12 cellular contexts compared by ENCODE assay signal in the genomic region with DNA sequence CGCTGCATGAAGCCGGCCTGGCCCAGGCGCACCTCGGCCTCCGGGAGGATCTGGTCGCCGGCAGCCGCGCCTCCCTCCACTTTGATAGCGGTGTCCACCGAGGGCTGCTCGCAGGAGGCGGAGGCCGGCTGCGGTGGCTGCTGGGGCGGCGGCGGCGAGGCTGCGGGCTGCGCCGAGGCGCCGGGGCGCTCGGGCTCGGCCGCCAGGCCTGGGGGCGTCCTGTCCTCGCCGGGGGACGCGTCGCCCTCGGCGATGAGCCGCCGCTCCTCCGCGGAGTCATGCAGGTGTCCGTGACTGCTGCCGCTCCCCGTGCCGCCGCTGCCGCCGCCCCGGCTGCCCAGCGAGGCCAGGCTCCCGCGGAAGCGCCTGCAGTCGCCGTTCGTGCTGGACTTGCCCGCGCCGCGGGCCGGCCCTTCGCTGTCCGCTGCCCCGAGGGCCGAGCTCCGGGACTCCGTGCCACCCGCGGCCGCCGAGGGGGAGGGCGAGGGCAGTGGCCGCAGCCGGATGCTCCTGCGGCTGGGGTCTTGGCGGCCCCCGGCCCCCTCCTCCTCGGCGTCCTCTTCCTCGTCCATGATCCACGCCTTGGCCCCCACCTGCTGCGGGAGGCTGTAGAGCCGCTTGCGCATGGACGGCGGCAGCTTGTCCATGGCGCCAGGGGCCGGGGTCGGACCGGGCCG. TPM values are rescaled to one million over a fixed set of nuclear protein-coding genes. Genes with fewer than 3 reads are reported as not detected.
A peak's percentile ranks its signal among the peaks of the same experiment; 100 is the strongest.
DNase-seq lines count a peak whose midpoint lies in the region; ATAC-seq and TF ChIP-seq lines count a peak whose summit lies in the region.
"Had no signal": no experiment of that assay in that cellular context is flagged by ENCODE, and none has a peak within 500 bp of the region (broad histone marks: within the 10 kb centered on the region; RNA-seq: fewer than 3 reads in every experiment).

No MANE protein-coding gene starts in this region.

- H3K4me3 ChIP-seq in lung (peak overlapping the region; percentile 9), thoracic aorta (peak overlapping the region; percentile 55)

- DNase-seq in NCI-H748 (lab: John Stamatoyannopoulos, UW; ENCODE audit: unreplicated experiment) (peak; percentile 45), NCI-H748 treated with DMSO at 0.1 percent for 48 hours (lab: John Stamatoyannopoulos, UW) (no peak), astrocyte of the hippocampus (ENCODE audit: low read depth, low spot score) (peak; percentile 48), lung (ENCODE audit: low spot score) (no peak), thoracic aorta (ENCODE audit: low spot score) (no peak), OCI-M2 (lab: John Stamatoyannopoulos, UW; ENCODE audit: unreplicated experiment) (no peak), T-cell (no peak), hypothalamus (lab: John Stamatoyannopoulos, UW) (no peak)
- DNase-seq: NK-92 treated with Interleukin-12 subunit alpha and Interleukin-12 subunit beta, amount 100 ng/mL, for 24 hours; T-helper 2 cell had no signal

- peaks cover 0 to 10% of the 10 kb centered on the region in 2 donors for H3K4me1 ChIP-seq in lung (ENCODE audit: control insufficient read depth in 2 of 2, insufficient read depth in 2 of 2, low read length in 2 of 2)
- peaks cover 0 to 15% of the 10 kb centered on the region in 2 donors for H3K4me1 ChIP-seq in thoracic aorta (ENCODE audit: control insufficient read depth in 1 of 2, low read depth in 2 of 2)
- H3K4me1 ChIP-seq: parathyroid adenoma had no signal

- H3K4me3 Mint-ChIP-seq in T-cell: no peak overlapping the region

- H3K27ac ChIP-seq in lung (ENCODE audit: low read depth in 1 of 2, low read length in 1 of 2) (peak overlapping the region in 1 of 2 donors; percentile 26), thoracic aorta (no peak overlapping the region)
- H3K27ac ChIP-seq: epithelial cell of prostate, parathyroid adenoma had no signal

- CTCF ChIA-PET in T-cell (lab: Charles Lee): no interaction called here

- ATAC-seq in lung (ENCODE audit: insufficient read depth, low FRiP score) (no peak), thoracic aorta (ENCODE audit: insufficient number of reproducible peaks, low FRiP score, low read depth) (no peak), T-cell (replicated peaks in 1 of 4) (no peak)

- POLR2A ChIA-PET in T-cell (lab: Charles Lee): no interaction called here

- peaks cover 13% of the 10 kb centered on the region for H3K27me3 ChIP-seq in lung (ENCODE audit: control insufficient read depth, insufficient read depth)
- peaks cover 3% of the 10 kb centered on the region for H3K27me3 ChIP-seq in thoracic aorta (replicated peaks; ENCODE audit: insufficient read depth)

- H3K9me3 Mint-ChIP-seq in T-cell: no peaks in the 10 kb centered on the region

- TF ChIP-seq CTCF in lung (IDR thresholded peaks at IDR 0.05; ENCODE audit: control extremely low read depth, extremely low read depth): no peak
- no peak for TF ChIP-seq CTCF in thoracic aorta (IDR thresholded peaks at IDR 0.05)

- no peak overlapping the region for H3K27ac Mint-ChIP-seq in T-cell

- H3K36me3 ChIP-seq in lung (ENCODE audit: control insufficient read depth in 2 of 2, insufficient read depth in 2 of 2, low read length in 2 of 2): no peaks in the 10 kb centered on the region
- no peaks in the 10 kb centered on the region for H3K36me3 ChIP-seq in thoracic aorta

- peaks cover 0 to 3% (median 1%) of the 10 kb centered on the region in 3 donors for H3K4me1 Mint-ChIP-seq in T-cell

- 2% methylated on average over 52 to 90 of the region's 90 CpGs for WGBS in lung, 2 donors

- H3K27me3 Mint-ChIP-seq in T-cell: peaks cover 44 to 72% of the 10 kb centered on the region in 2 donors

- no peaks in the 10 kb centered on the region for H3K36me3 Mint-ChIP-seq in T-cell

- H3K9me3 ChIP-seq in lung (ENCODE audit: control insufficient read depth in 2 of 2, insufficient read depth in 1 of 2, low read length in 1 of 2) (peaks cover 0 to 2% of the 10 kb centered on the region in 2 donors), thoracic aorta (no peaks in the 10 kb centered on the region)

RNA-seq across cellular contexts. Expression of gene HCN4, which starts 1.0 kb away (rescaled TPM):
- total RNA-seq in lung (1 to 10 TPM in 1 of 2 donors, under 1 TPM in 1; 0.37 to 1.0 TPM), thoracic aorta (not detected), T-cell (not detected)
- under 1 TPM; 0.06 TPM for polyA plus RNA-seq in lung

Comparison
In these comparisons a context has a peak if more than half of its experiments do, and no peak if none do; other contexts are left out.
1. DNase-seq: peak in NCI-H748 (single experiment) and astrocyte of the hippocampus (single experiment); none in NCI-H748 treated with DMSO at 0.1 percent for 48 hours (single experiment), lung (single experiment), thoracic aorta (single experiment), OCI-M2 (single experiment), T-cell (0 of 34) and hypothalamus (0 of 51).